In the genomic region with DNA sequence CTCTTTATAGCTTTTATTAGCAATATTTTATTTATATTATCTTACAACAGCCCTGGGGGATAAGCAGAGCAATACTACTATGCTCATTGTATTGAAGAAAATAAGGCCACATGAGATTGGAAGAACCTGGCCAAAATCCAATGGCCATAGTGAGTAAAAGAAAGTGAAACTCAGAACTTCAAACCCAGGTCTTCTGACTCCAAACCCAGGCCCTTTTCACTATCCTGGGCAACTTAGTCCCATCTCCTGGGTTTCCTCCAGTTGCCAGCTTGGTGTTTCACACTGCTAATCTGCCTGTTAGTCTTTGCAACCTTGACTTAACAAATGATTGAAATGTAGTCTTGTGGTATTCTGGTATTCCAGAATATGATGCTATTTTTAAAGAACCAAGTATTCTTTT, we compare ENCODE assay signal across 1 cellular context.
TF ChIP-seq lines count a peak whose summit lies in the region.

No MANE protein-coding gene starts in this region.

TF ChIP-seq in K562, 482 proteins besides CTCF, POLR2A, EP300 and RAD21 (continued from another document):
- TF ChIP-seq, protein P1, sequence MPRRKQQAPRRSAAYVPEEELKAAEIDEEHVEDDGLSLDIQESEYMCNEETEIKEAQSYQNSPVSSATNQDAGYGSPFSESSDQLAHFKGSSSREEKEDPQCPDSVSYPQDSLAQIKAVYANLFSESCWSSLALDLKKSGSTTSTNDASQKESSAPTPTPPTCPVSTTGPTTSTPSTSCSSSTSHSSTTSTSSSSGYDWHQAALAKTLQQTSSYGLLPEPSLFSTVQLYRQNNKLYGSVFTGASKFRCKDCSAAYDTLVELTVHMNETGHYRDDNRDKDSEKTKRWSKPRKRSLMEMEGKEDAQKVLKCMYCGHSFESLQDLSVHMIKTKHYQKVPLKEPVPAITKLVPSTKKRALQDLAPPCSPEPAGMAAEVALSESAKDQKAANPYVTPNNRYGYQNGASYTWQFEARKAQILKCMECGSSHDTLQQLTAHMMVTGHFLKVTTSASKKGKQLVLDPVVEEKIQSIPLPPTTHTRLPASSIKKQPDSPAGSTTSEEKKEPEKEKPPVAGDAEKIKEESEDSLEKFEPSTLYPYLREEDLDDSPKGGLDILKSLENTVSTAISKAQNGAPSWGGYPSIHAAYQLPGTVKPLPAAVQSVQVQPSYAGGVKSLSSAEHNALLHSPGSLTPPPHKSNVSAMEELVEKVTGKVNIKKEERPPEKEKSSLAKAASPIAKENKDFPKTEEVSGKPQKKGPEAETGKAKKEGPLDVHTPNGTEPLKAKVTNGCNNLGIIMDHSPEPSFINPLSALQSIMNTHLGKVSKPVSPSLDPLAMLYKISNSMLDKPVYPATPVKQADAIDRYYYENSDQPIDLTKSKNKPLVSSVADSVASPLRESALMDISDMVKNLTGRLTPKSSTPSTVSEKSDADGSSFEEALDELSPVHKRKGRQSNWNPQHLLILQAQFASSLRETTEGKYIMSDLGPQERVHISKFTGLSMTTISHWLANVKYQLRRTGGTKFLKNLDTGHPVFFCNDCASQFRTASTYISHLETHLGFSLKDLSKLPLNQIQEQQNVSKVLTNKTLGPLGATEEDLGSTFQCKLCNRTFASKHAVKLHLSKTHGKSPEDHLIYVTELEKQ (CRISPR knock-in tag; IDR thresholded peaks at IDR 0.05): no peak
- no peak for TF ChIP-seq HSF4 (CRISPR knock-in tag; IDR thresholded peaks at IDR 0.05; ENCODE audit: borderline replicate concordance)
